ENCODE assay signal across 21 cellular contexts in genomic region chr2:26711457-26712155, GRCh38. TPM values are rescaled to one million over a fixed set of nuclear protein-coding genes. Genes with fewer than 3 reads are reported as not detected.
DNase-seq lines count a peak whose midpoint lies in the region; ATAC-seq and TF ChIP-seq lines count a peak whose summit lies in the region.
"Had no signal": no experiment of that assay in that cellular context is flagged by ENCODE, and none has a peak within 500 bp of the region (broad histone marks: within the 10 kb centered on the region; RNA-seq: fewer than 3 reads in every experiment).

No MANE protein-coding gene starts in this region.

- H3K27ac ChIP-seq in WERI-Rb-1 (peak overlapping the region; percentile 25; the same call in 1 of the 2 replicates), right atrium auricular region (peak overlapping the region; percentile 81 to 86), temporal lobe (ENCODE audit: low read depth, low read length) (peak overlapping the region; percentile 36)
- H3K27ac ChIP-seq: epithelial cell of prostate, gastrocnemius medialis, lower lobe of right lung, skin epidermis had no signal

- H3K4me1 ChIP-seq in right atrium auricular region, result peaks cover 0 to 68% of the 10 kb centered on the region in 2 donors

- no peak for TF ChIP-seq CTCF in WERI-Rb-1 (IDR thresholded peaks at IDR 0.05; ENCODE audit: low read depth, low read length)
- no peak for TF ChIP-seq CTCF in right atrium auricular region (IDR thresholded peaks at IDR 0.05)
- TF ChIP-seq CTCF in foreskin fibroblast (IDR thresholded peaks at IDR 0.05; ENCODE audit: low read depth, low read length), result no peak

- H3K27me3 ChIP-seq in WERI-Rb-1 (ENCODE audit: insufficient read depth, low read depth, severe bottlenecking) (no peaks in the 10 kb centered on the region), right atrium auricular region (no peaks in the 10 kb centered on the region)
- H3K27me3 ChIP-seq: body of pancreas, gastrocnemius medialis had no signal

- H3K4me3 ChIP-seq in WERI-Rb-1 (ENCODE audit: low read depth, low read length) (no peak overlapping the region), right atrium auricular region (no peak overlapping the region), foreskin fibroblast (ENCODE audit: low read depth in 1 of 2, low read length in 2 of 2) (no peak overlapping the region)
- H3K4me3 ChIP-seq: body of pancreas, gastrocnemius medialis, lower lobe of right lung, skin epidermis had no signal

- no peaks in the 10 kb centered on the region for H3K9me3 ChIP-seq in WERI-Rb-1 (ENCODE audit: severe bottlenecking)
- no peaks in the 10 kb centered on the region for H3K9me3 ChIP-seq in right atrium auricular region
- H3K9me3 ChIP-seq: body of pancreas, gastrocnemius medialis, lower lobe of right lung had no signal

- no peak for ATAC-seq in left lobe of liver
- ATAC-seq: activated naive CD4-positive, alpha-beta T cell treated with anti-CD3 and anti-CD28 coated beads, Interleukin-2, amount 50 U/mL, for 72 hours had no signal

- DNase-seq in NCI-H1694 (lab: John Stamatoyannopoulos, UW), result peak; percentile 22
- no peak for DNase-seq in NCI-H1694 treated with DMSO at 0.1 percent for 48 hours (lab: John Stamatoyannopoulos, UW)
- no peak for DNase-seq in WERI-Rb-1
- DNase-seq in right atrium auricular region (ENCODE audit: low spot score), result no peak
- DNase-seq in left lobe of liver (ENCODE audit: low spot score), result no peak
- DNase-seq in amygdala (lab: John Stamatoyannopoulos, UW), result no peak
- no peak for DNase-seq in foreskin fibroblast
- DNase-seq: activated CD4-positive, alpha-beta T cell treated with anti-CD3 and anti-CD28 coated beads, Interleukin-2, amount 50 U/mL, for 48 hours; activated T-cell treated with anti-CD3 and anti-CD28 coated beads, Interleukin-2, amount 50 U/mL, for 1 hour; gastrocnemius medialis; GDM1; HCEC 1CT; lower lobe of right lung; naive B cell; NCI-H1048; stimulated activated CD4-positive, alpha-beta T cell treated with anti-CD3 and anti-CD28 coated beads, Interleukin-4, amount 100 ng/mL, for 24 hours had no signal

- H3K36me3 ChIP-seq in WERI-Rb-1 (peaks cover 11% of the 10 kb centered on the region), right atrium auricular region (no peaks in the 10 kb centered on the region)
- H3K36me3 ChIP-seq: gastrocnemius medialis, lower lobe of right lung had no signal

RNA-seq across cellular contexts. Expression of gene KCNK3, which starts 19.1 kb away (rescaled TPM):
- total RNA-seq in right atrium auricular region, result 10 to 100 TPM; 47.5 to 50.0 TPM
- 4.2 TPM for total RNA-seq in temporal lobe
- 0.43 TPM for total RNA-seq in left lobe of liver
- total RNA-seq: activated naive CD4-positive, alpha-beta T cell treated with anti-CD3 and anti-CD28 coated beads, Interleukin-2, amount 50 U/mL, for 72 hours had no signal

RNA-seq across cellular contexts. Expression of gene SLC35F6, which starts 52.5 kb away (rescaled TPM):
- total RNA-seq in right atrium auricular region (10 to 100 TPM; 34.2 to 55.7 TPM), temporal lobe (11.1 TPM), left lobe of liver (14.4 TPM)

Comparison
In these comparisons a context has a peak if more than half of its experiments do, and no peak if none do; other contexts are left out.
1. H3K27ac ChIP-seq: peak in every context shown above with its lines; median percentile 84 in right atrium auricular region; 36 in temporal lobe; 25 in WERI-Rb-1.